9 cellular contexts compared by ENCODE assay signal in genomic region chr21:35508389-35508888, GRCh38.
DNase-seq lines count a peak whose midpoint lies in the region; ATAC-seq and TF ChIP-seq lines count a peak whose summit lies in the region.
"Had no signal": no experiment of that assay in that cellular context is flagged by ENCODE, and none has a peak within 500 bp of the region (broad histone marks: within the 10 kb centered on the region; RNA-seq: fewer than 3 reads in every experiment).

No MANE protein-coding gene starts in this region.

- H3K36me3 ChIP-seq in muscle layer of duodenum (ENCODE audit: control insufficient read depth in 1 of 2, insufficient read depth in 2 of 2, low read length in 2 of 2), result no peaks in the 10 kb centered on the region
- H3K36me3 ChIP-seq: suprapubic skin had no signal

- TF ChIP-seq CTCF in GM12865 (IDR thresholded peaks at IDR 0.05; ENCODE audit: insufficient read depth, low read depth, low read length, missing control alignments) (no peak), progenitor cell of endocrine pancreas (IDR thresholded peaks at IDR 0.05; ENCODE audit: unreplicated experiment) (no peak)

- no peaks in the 10 kb centered on the region for H3K27me3 ChIP-seq in muscle layer of duodenum (ENCODE audit: low read depth, low read length)
- H3K27me3 ChIP-seq: suprapubic skin had no signal

- peaks cover 7% of the 10 kb centered on the region for H3K4me1 Mint-ChIP-seq in progenitor cell of endocrine pancreas (ENCODE audit: low read depth)

- H3K9me3 ChIP-seq in muscle layer of duodenum (ENCODE audit: control insufficient read depth in 1 of 2, low read length in 2 of 2), result no peaks in the 10 kb centered on the region
- H3K9me3 ChIP-seq: suprapubic skin had no signal

- H3K4me3 ChIP-seq in GM12865 (ENCODE audit: low read depth, low read length) (no peak overlapping the region), muscle layer of duodenum (ENCODE audit: low read depth in 1 of 2, low read length in 2 of 2) (no peak overlapping the region)
- H3K4me3 ChIP-seq: suprapubic skin had no signal

- H3K4me3 Mint-ChIP-seq in progenitor cell of endocrine pancreas (ENCODE audit: low read depth), result no peak overlapping the region

- peak overlapping the region; percentile 4 for H3K27ac ChIP-seq in muscle layer of duodenum (ENCODE audit: low read length)
- H3K27ac ChIP-seq: suprapubic skin had no signal

- no peak for ATAC-seq in GM21576 (IDR thresholded peaks at IDR 0.05; ENCODE audit: unreplicated experiment)

- no peaks in the 10 kb centered on the region for H3K36me3 Mint-ChIP-seq in progenitor cell of endocrine pancreas (ENCODE audit: insufficient read depth)

- peaks cover 15% of the 10 kb centered on the region for H3K27me3 Mint-ChIP-seq in progenitor cell of endocrine pancreas

- no peaks in the 10 kb centered on the region for H3K9me3 Mint-ChIP-seq in progenitor cell of endocrine pancreas (ENCODE audit: low read depth)

- peaks cover 4 to 22% of the 10 kb centered on the region in 2 donors for H3K4me1 ChIP-seq in muscle layer of duodenum (ENCODE audit: control insufficient read depth in 1 of 2, insufficient read depth in 2 of 2, low read length in 2 of 2)

- DNase-seq in GM12865 (ENCODE audit: low read depth) (peak; percentile 7), NCI-H526 (lab: John Stamatoyannopoulos, UW) (peak; percentile 23 to 74), dermis blood vessel endothelial cell (peak; percentile 6), NCI-H128 (lab: John Stamatoyannopoulos, UW; ENCODE audit: unreplicated experiment) (no peak), progenitor cell of endocrine pancreas (ENCODE audit: low spot score, unreplicated experiment) (no peak), NCI-H446 (lab: John Stamatoyannopoulos, UW) (no peak)

- H3K27ac Mint-ChIP-seq in progenitor cell of endocrine pancreas, result no peak overlapping the region

Comparison
In these comparisons a context has a peak if more than half of its experiments do, and no peak if none do; other contexts are left out.
1. DNase-seq: peak in GM12865 (single experiment), NCI-H526 (2 of 2) and dermis blood vessel endothelial cell (single experiment); none in NCI-H128 (single experiment), progenitor cell of endocrine pancreas (single experiment) and NCI-H446 (0 of 2).